Comparison of ENCODE assay signal across 11 cellular contexts in genomic region chr5:60207031-60207430, GRCh38.
DNase-seq lines count a peak whose midpoint lies in the region; ATAC-seq, FAIRE-seq and TF ChIP-seq lines count a peak whose summit lies in the region.
"Had no signal": no experiment of that assay in that cellular context is flagged by ENCODE, and none has a peak within 500 bp of the region (broad histone marks: within the 10 kb centered on the region; RNA-seq: fewer than 3 reads in every experiment).

No MANE protein-coding gene starts in this region.

- ATAC-seq in GM18517 (IDR thresholded peaks at IDR 0.05; ENCODE audit: unreplicated experiment) (peak; percentile 90), GM21619 (IDR thresholded peaks at IDR 0.05; ENCODE audit: unreplicated experiment) (peak; percentile 89), HG03521 (IDR thresholded peaks at IDR 0.05; ENCODE audit: unreplicated experiment) (peak; percentile 92), HepG2 (no peak)
- ATAC-seq: T-cell had no signal

- no peak for TF ChIP-seq POLR2A in HepG2 (IDR thresholded peaks at IDR 0.05; ENCODE audit: insufficient read depth in 1 of 2, low read depth in 2 of 2, low read length in 2 of 2)

- H3K4me3 ChIP-seq in HepG2 (replicated peaks in 1 of 3; ENCODE audit: insufficient read depth in 1 of 3, low read depth in 2 of 3, low read length in 3 of 3), result no peak overlapping the region

- H3K27ac ChIP-seq in HepG2 (ENCODE audit: extremely low read length, insufficient read depth, low read length), result peak overlapping the region; percentile 2

- H4K20me1 ChIP-seq in HepG2 (ENCODE audit: insufficient read depth, low read length), result no peaks in the 10 kb centered on the region

- no peaks in the 10 kb centered on the region for H3K36me3 ChIP-seq in HepG2 (replicated peaks in 1 of 2; ENCODE audit: control insufficient read depth in 1 of 2, insufficient read depth in 2 of 2, low read length in 2 of 2)

- H3K4me2 ChIP-seq in HepG2 (ENCODE audit: low read depth, low read length), result no peak overlapping the region

- no peak overlapping the region for H2AFZ ChIP-seq in HepG2 (ENCODE audit: low read length)

- H3K27me3 ChIP-seq in HepG2 (ENCODE audit: control insufficient read depth in 1 of 2, insufficient read depth in 2 of 2, low read length in 2 of 2), result no peaks in the 10 kb centered on the region

- H3K9ac ChIP-seq in HepG2 (ENCODE audit: insufficient read depth, low read depth, low read length), result no peak overlapping the region

- WGBS in HepG2 (ENCODE audit: low lambda C conversion rate), result 66% methylated on average over 3 of the region's 3 CpGs

- no peak for TF ChIP-seq RAD21 in HepG2 (CRISPR knock-in tag; IDR thresholded peaks at IDR 0.05)

- no peak for FAIRE-seq in HepG2 (lab: Jason Lieb, UNC)
- FAIRE-seq in RCC 7860 (lab: Jason Lieb, UNC), result no peak

- H3K9me3 ChIP-seq in HepG2 (ENCODE audit: low read length), result no peaks in the 10 kb centered on the region

- TF ChIP-seq EP300 in HepG2 (IDR thresholded peaks at IDR 0.05; ENCODE audit: low read depth in 2 of 2, low read length in 2 of 2) (no peak), HepG2 (CRISPR knock-in tag; IDR thresholded peaks at IDR 0.05; ENCODE audit: borderline replicate concordance) (no peak)

- peaks cover 34% of the 10 kb centered on the region for H3K4me1 ChIP-seq in HepG2 (ENCODE audit: insufficient read depth, low read length)

- CTCF ChIA-PET in HepG2 (lab: Yijun Ruan, JAX; ENCODE audit: low intra/inter-chr PET ratio, low total read pairs), result no interaction called here

- in situ Hi-C loops in HepG2 (cut with HindIII; ENCODE audit: extremely low pct_ligation_motif_present, low pct_unique_long_range_greater_than_20kb), result no loop called here

- BruUV-seq in HepG2 (replicated peaks; lab: Mats Ljungman, UMichigan), result no TSS peak

- no peak for TF ChIP-seq CTCF in HepG2 (CRISPR knock-in tag; IDR thresholded peaks at IDR 0.05)

- intact Hi-C loops in HepG2 (cut with micrococcal nuclease; ENCODE audit: unreplicated experiment), result loop anchor here (5.0 kb wide), 1 partner anchor 70 kb away; no protein-coding TSS in a partner anchor

- DNase-seq in HepG2 (ENCODE audit: low spot score), result no peak
- DNase-seq in stimulated activated CD4-positive, alpha-beta T cell treated with anti-CD3 and anti-CD28 coated beads, Interleukin-4, amount 100 ng/mL, for 24 hours, result no peak
- DNase-seq in T-helper 9 cell, result no peak
- no peak for DNase-seq in RCC 7860 (ENCODE audit: low spot score)
- DNase-seq in activated gamma-delta T cell (lab: John Stamatoyannopoulos, UW), result no peak
- DNase-seq: GDM1; stimulated activated CD8-positive, alpha-beta memory T cell treated with anti-CD3 and anti-CD28 coated beads, Interleukin-4, amount 100 ng/mL, for 48 hours; T-cell had no signal

- POLR2A ChIA-PET in HepG2 (lab: Yijun Ruan, JAX), result no interaction called here

- H3K79me2 ChIP-seq in HepG2 (ENCODE audit: insufficient read depth, low read length), result no peaks in the 10 kb centered on the region

TF ChIP-seq in HepG2, 621 proteins besides CTCF, POLR2A, EP300 and RAD21 (continues in another document):
- TF ChIP-seq SPEN (CRISPR knock-in tag; IDR thresholded peaks at IDR 0.05; ENCODE audit: low read depth), result no peak
- TF ChIP-seq, protein P1, sequence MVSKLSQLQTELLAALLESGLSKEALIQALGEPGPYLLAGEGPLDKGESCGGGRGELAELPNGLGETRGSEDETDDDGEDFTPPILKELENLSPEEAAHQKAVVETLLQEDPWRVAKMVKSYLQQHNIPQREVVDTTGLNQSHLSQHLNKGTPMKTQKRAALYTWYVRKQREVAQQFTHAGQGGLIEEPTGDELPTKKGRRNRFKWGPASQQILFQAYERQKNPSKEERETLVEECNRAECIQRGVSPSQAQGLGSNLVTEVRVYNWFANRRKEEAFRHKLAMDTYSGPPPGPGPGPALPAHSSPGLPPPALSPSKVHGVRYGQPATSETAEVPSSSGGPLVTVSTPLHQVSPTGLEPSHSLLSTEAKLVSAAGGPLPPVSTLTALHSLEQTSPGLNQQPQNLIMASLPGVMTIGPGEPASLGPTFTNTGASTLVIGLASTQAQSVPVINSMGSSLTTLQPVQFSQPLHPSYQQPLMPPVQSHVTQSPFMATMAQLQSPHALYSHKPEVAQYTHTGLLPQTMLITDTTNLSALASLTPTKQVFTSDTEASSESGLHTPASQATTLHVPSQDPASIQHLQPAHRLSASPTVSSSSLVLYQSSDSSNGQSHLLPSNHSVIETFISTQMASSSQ (IDR thresholded peaks at IDR 0.05; ENCODE audit: low read depth), result no peak
- TF ChIP-seq, protein P1 (CRISPR knock-in tag; IDR thresholded peaks at IDR 0.05; ENCODE audit: borderline replicate concordance), result no peak
- no peak for TF ChIP-seq FOXJ3 (CRISPR knock-in tag; IDR thresholded peaks at IDR 0.05; ENCODE audit: borderline replicate concordance)
- no peak for TF ChIP-seq ZNF660 (CRISPR knock-in tag; IDR thresholded peaks at IDR 0.05; ENCODE audit: borderline replicate concordance, low read depth)
- TF ChIP-seq CBX5 (CRISPR knock-in tag; IDR thresholded peaks at IDR 0.05; ENCODE audit: borderline replicate concordance), result no peak
- no peak for TF ChIP-seq ZNF343 (CRISPR knock-in tag; IDR thresholded peaks at IDR 0.05)
- no peak for TF ChIP-seq CHD4 (IDR thresholded peaks at IDR 0.05; ENCODE audit: borderline replicate concordance, low read length)
- no peak for TF ChIP-seq PLSCR1 (CRISPR knock-in tag; IDR thresholded peaks at IDR 0.05; ENCODE audit: borderline replicate concordance)
- no peak for TF ChIP-seq ZFY (CRISPR knock-in tag; IDR thresholded peaks at IDR 0.05)
- TF ChIP-seq FOXM1 (CRISPR knock-in tag; IDR thresholded peaks at IDR 0.05), result no peak
- TF ChIP-seq, protein P2, sequence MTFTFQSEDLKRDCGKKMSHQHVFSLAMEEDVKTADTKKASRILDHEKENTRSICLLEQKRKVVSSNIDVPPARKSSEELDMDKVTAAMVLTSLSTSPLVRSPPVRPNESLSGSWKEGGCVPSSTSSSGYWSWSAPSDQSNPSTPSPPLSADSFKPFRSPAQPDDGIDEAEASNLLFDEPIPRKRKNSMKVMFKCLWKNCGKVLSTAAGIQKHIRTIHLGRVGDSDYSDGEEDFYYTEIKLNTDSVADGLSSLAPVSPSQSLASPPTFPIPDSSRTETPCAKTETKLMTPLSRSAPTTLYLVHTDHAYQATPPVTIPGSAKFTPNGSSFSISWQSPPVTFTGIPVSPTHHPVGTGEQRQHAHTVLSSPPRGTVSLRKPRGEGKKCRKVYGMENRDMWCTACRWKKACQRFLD (CRISPR knock-in tag; IDR thresholded peaks at IDR 0.05; ENCODE audit: borderline replicate concordance), result no peak
- no peak for TF ChIP-seq ZNF639 (CRISPR knock-in tag; conservative IDR thresholded peaks at IDR 0.05)
- TF ChIP-seq CEBPB (IDR thresholded peaks at IDR 0.05; ENCODE audit: borderline replicate concordance, low read depth, low read length), result no peak
- TF ChIP-seq ZFYVE20 (CRISPR knock-in tag; IDR thresholded peaks at IDR 0.05; ENCODE audit: borderline replicate concordance, low read depth), result no peak
- no peak for TF ChIP-seq ZNF710 (CRISPR knock-in tag; IDR thresholded peaks at IDR 0.05; ENCODE audit: borderline replicate concordance)
